In the genomic region with DNA sequence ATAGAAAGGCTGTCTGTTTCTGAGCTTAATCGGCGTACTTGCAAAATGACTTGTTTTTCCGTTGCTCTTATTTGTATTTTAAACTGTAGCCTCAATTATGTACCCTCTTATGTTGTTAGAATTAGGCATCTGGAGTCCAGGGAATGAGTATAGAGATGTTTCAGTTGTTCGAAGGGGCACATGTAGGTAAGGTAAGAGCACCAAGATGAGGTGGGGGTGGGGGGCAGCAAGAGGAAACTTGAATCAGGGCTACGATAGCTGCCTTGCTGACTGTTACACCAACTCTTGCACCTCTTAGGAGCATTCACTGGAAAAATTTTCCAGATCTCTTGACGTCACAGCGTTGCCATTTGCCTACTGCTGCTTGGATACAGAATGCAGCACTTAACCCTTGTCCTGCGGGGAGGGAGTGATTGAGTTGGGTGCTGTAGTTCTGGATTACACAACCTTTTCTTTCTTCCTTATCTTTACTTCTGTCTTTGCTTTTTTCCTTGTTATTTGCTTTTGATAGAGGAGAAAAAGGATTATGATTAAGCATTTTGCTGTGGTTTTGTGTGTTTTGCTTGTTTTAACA, we compare ENCODE assay signal across 8 cellular contexts. TPM values are rescaled to one million over a fixed set of nuclear protein-coding genes. Genes with fewer than 3 reads are reported as not detected.
A peak's percentile ranks its signal among the peaks of the same experiment; 100 is the strongest.
DNase-seq lines count a peak whose midpoint lies in the region; ATAC-seq and TF ChIP-seq lines count a peak whose summit lies in the region.

No MANE protein-coding gene starts in this region.

- POLR2A ChIA-PET in CD4-positive, alpha-beta memory T cell (lab: Charles Lee; ENCODE audit: partially characterized antibody) = no interaction called here
- POLR2A ChIA-PET in WTC11 (lab: Charles Lee) = interaction anchor here (0.5 kb wide), 1 partner anchor 214 kb away, joined by 4 read pairs; no protein-coding TSS in a partner anchor

- H3K36me3 ChIP-seq in CD4-positive, alpha-beta memory T cell (ENCODE audit: insufficient read depth, low read length) = no peaks in the 10 kb centered on the region
- H3K36me3 ChIP-seq in ovary = no peaks in the 10 kb centered on the region

- no peak for TF ChIP-seq CTCF in WTC11 (IDR thresholded peaks at IDR 0.05)
- no peak for TF ChIP-seq CTCF in ovary (IDR thresholded peaks at IDR 0.05)

- H3K36me3 Mint-ChIP-seq in CD4-positive, alpha-beta memory T cell = peaks cover 0 to 11% of the 10 kb centered on the region in 2 donors
- H3K36me3 Mint-ChIP-seq in WTC11 = peaks cover 26% of the 10 kb centered on the region

- TF ChIP-seq RAD21 in Ishikawa (IDR thresholded peaks at IDR 0.05; ENCODE audit: low read depth) = no peak

- no peak overlapping the region for H3K27ac ChIP-seq in CD4-positive, alpha-beta memory T cell (ENCODE audit: low read depth, low read length)
- H3K27ac ChIP-seq in ovary = peak overlapping the region in 1 of 2 donors; percentile 59

- peaks cover 2 to 5% of the 10 kb centered on the region in 2 donors for H3K27me3 Mint-ChIP-seq in CD4-positive, alpha-beta memory T cell
- H3K27me3 Mint-ChIP-seq in WTC11 (ENCODE audit: low read depth) = no peaks in the 10 kb centered on the region; the same call in none of the 2 replicates

- peaks cover 0 to 2% (median 0%) of the 10 kb centered on the region in 8 donors for H3K9me3 Mint-ChIP-seq in CD4-positive, alpha-beta memory T cell
- no peaks in the 10 kb centered on the region for H3K9me3 Mint-ChIP-seq in WTC11

- WGBS in ovary, 3 donors = 32 to 36% (median 35%) methylated on average over 8 of the region's 8 CpGs

- no peak for ATAC-seq in WTC11
- ATAC-seq in GM18870 (IDR thresholded peaks at IDR 0.05; ENCODE audit: unreplicated experiment) = no peak
- ATAC-seq in GM19023 (IDR thresholded peaks at IDR 0.05; ENCODE audit: unreplicated experiment) = no peak

- TF ChIP-seq EP300 in Ishikawa (IDR thresholded peaks at IDR 0.05; ENCODE audit: borderline replicate concordance) (no peak), ovary (IDR thresholded peaks at IDR 0.05) (no peak)

- H3K27ac Mint-ChIP-seq in CD4-positive, alpha-beta memory T cell = peak overlapping the region in 5 of 7 donors; percentile 20 to 72 (median 49)
- peak overlapping the region; percentile 75 for H3K27ac Mint-ChIP-seq in WTC11

- H3K4me3 ChIP-seq in CD4-positive, alpha-beta memory T cell (ENCODE audit: low read length in 2 of 2) = no peak overlapping the region
- H3K4me3 ChIP-seq in ovary = peak overlapping the region; percentile 93

- TF ChIP-seq POLR2A in ovary (IDR thresholded peaks at IDR 0.05) = no peak

- H3K4me1 ChIP-seq in CD4-positive, alpha-beta memory T cell (ENCODE audit: insufficient read depth, low read length) = peaks cover 27% of the 10 kb centered on the region
- H3K4me1 ChIP-seq in ovary (ENCODE audit: insufficient read depth) = peaks cover 11% of the 10 kb centered on the region

- peak overlapping the region; percentile 7 to 97 (median 48) for H3K4me3 Mint-ChIP-seq in CD4-positive, alpha-beta memory T cell
- peak overlapping the region; percentile 20; the same call in 1 of the 2 replicates for H3K4me3 Mint-ChIP-seq in WTC11

- no peak for DNase-seq in CD4-positive, alpha-beta memory T cell
- DNase-seq in WTC11 (ENCODE audit: low spot score) = no peak
- peak; percentile 83 for DNase-seq in globus pallidus (ENCODE audit: low spot score)
- DNase-seq in ovary = peak; percentile 48 to 81 (median 58)
- DNase-seq in stimulated activated CD8-positive, alpha-beta memory T cell treated with anti-CD3 and anti-CD28 coated beads, Interleukin-4, amount 100 ng/mL, for 48 hours = no peak

- H3K9me3 ChIP-seq in CD4-positive, alpha-beta memory T cell (ENCODE audit: control insufficient read depth in 1 of 2, low read length in 2 of 2) = no peaks in the 10 kb centered on the region
- no peaks in the 10 kb centered on the region for H3K9me3 ChIP-seq in ovary

- H3K4me1 Mint-ChIP-seq in CD4-positive, alpha-beta memory T cell = peaks cover 19 to 47% (median 33%) of the 10 kb centered on the region in 4 donors
- peaks cover 60% of the 10 kb centered on the region for H3K4me1 Mint-ChIP-seq in WTC11

- intact Hi-C loops in CD4-positive, alpha-beta memory T cell (cut with micrococcal nuclease) = loop anchor here (5.0 to 10.0 kb wide), 4 partner anchors 258 to 1172 kb away; partner anchors contain the start of genes BLZF1, DCAF6, METTL18 and MPC2
- intact Hi-C loops in ovary (cut with DNase I) = loop anchor here in 3 of 4 donors (5.0 to 10.0 kb wide), 3 partner anchors 375 to 505 kb away; partner anchors contain the start of gene SLC19A2 (in 2 of the 3)

- H3K27me3 ChIP-seq in CD4-positive, alpha-beta memory T cell (ENCODE audit: insufficient read depth, low read length) = no peaks in the 10 kb centered on the region
- H3K27me3 ChIP-seq in ovary = no peaks in the 10 kb centered on the region

- CTCF ChIA-PET in CD4-positive, alpha-beta memory T cell (lab: Charles Lee; ENCODE audit: partially characterized antibody) = interaction anchor here (0.8 to 1.7 kb wide), 4 partner anchors 8 to 767 kb away, joined by 3 to 4 read pairs (median 3); no protein-coding TSS in a partner anchor
- CTCF ChIA-PET in WTC11 (lab: Charles Lee) = no interaction called here

TF ChIP-seq in Ishikawa, 13 proteins besides CTCF, POLR2A, EP300 and RAD21:
- TF ChIP-seq TCF12 (IDR thresholded peaks at IDR 0.05; ENCODE audit: low read depth) (no peak), YY1 (IDR thresholded peaks at IDR 0.05; ENCODE audit: low read depth) (no peak), CEBPB (IDR thresholded peaks at IDR 0.05) (peak; percentile 44; the same call in 1 of the 2 replicates)
- TF ChIP-seq, protein P1, sequence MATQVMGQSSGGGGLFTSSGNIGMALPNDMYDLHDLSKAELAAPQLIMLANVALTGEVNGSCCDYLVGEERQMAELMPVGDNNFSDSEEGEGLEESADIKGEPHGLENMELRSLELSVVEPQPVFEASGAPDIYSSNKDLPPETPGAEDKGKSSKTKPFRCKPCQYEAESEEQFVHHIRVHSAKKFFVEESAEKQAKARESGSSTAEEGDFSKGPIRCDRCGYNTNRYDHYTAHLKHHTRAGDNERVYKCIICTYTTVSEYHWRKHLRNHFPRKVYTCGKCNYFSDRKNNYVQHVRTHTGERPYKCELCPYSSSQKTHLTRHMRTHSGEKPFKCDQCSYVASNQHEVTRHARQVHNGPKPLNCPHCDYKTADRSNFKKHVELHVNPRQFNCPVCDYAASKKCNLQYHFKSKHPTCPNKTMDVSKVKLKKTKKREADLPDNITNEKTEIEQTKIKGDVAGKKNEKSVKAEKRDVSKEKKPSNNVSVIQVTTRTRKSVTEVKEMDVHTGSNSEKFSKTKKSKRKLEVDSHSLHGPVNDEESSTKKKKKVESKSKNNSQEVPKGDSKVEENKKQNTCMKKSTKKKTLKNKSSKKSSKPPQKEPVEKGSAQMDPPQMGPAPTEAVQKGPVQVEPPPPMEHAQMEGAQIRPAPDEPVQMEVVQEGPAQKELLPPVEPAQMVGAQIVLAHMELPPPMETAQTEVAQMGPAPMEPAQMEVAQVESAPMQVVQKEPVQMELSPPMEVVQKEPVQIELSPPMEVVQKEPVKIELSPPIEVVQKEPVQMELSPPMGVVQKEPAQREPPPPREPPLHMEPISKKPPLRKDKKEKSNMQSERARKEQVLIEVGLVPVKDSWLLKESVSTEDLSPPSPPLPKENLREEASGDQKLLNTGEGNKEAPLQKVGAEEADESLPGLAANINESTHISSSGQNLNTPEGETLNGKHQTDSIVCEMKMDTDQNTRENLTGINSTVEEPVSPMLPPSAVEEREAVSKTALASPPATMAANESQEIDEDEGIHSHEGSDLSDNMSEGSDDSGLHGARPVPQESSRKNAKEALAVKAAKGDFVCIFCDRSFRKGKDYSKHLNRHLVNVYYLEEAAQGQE (IDR thresholded peaks at IDR 0.05; ENCODE audit: low read depth) = no peak
- TF ChIP-seq, protein P2, sequence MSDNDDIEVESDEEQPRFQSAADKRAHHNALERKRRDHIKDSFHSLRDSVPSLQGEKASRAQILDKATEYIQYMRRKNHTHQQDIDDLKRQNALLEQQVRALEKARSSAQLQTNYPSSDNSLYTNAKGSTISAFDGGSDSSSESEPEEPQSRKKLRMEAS (IDR thresholded peaks at IDR 0.05) = 0 out of 2 replicates have a peak, but pooled peaks have one; percentile 19
TF ChIP-seq in Ishikawa: peak in this region for 2.

TF ChIP-seq in WTC11, 78 proteins besides CTCF, POLR2A, EP300 and RAD21 (continues in another document):
- TF ChIP-seq ZBTB21 (CRISPR knock-in tag; IDR thresholded peaks at IDR 0.05; ENCODE audit: borderline replicate concordance) = no peak
- TF ChIP-seq ZNF425 (CRISPR knock-in tag; conservative IDR thresholded peaks at IDR 0.05) = no peak
- TF ChIP-seq SOX15 (CRISPR knock-in tag; IDR thresholded peaks at IDR 0.05) = no peak
- 0 out of 2 replicates have a peak, but pooled peaks have one; percentile 8 for TF ChIP-seq GABPB1 (CRISPR knock-in tag; IDR thresholded peaks at IDR 0.05)
- no peak for TF ChIP-seq GTF2I (CRISPR knock-in tag; conservative IDR thresholded peaks at IDR 0.05)

RNA-seq across cellular contexts. Expression of gene ATP1B1, which starts 3.2 kb away (rescaled TPM):
- 1 to 10 TPM; 3.3 to 3.5 TPM for total RNA-seq in CD4-positive, alpha-beta memory T cell
- 1 to 10 TPM; 1.2 to 1.6 TPM for polyA plus RNA-seq in CD4-positive, alpha-beta memory T cell
- 40.7 to 41.9 TPM (median 41.8 TPM) in 3 replicates for total RNA-seq in WTC11 (2021)
- 100 to 1,000 TPM in 3 of 7 donors, 10 to 100 TPM in 4; 40.2 to 130 (median 93.8) TPM for total RNA-seq in ovary
- 10 to 100 TPM; 35.8 to 56.3 TPM for polyA plus RNA-seq in ovary

Comparison
In these comparisons a context has a peak if more than half of its experiments do, and no peak if none do; other contexts are left out.
1. DNase-seq: peak in globus pallidus (single experiment) and ovary (5 of 5); none in CD4-positive, alpha-beta memory T cell (0 of 5), WTC11 (single experiment) and stimulated activated CD8-positive, alpha-beta memory T cell treated with anti-CD3 and anti-CD28 coated beads, Interleukin-4, amount 100 ng/mL, for 48 hours (single experiment).